1 cellular context compared by ENCODE assay signal in the genomic region with DNA sequence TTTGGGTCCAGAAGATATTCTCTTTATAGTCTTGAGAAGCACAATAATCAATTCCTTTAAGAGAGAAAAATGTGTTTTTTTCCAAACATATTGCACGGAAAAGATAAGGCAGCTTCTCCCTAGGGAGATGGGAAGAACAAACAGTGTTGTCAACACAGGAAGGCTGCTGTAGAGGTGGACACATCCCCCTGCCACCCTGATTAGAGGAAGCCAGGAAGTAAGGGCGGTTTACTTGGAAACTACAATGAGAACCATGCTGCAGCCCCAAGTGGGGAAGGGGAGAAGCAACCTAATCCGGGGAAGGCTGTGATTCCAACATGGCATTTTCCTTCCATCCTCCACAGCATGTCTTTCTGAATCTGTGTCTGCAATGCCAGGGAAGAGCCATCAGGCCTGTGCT.
TF ChIP-seq lines count a peak whose summit lies in the region.

No MANE protein-coding gene starts in this region.

TF ChIP-seq in HepG2, 621 proteins besides CTCF, POLR2A, EP300 and RAD21 (continued from another document and continues in another):
- peak; percentile 39; the same call in 1 of the 2 replicates for TF ChIP-seq AHDC1 (CRISPR knock-in tag; IDR thresholded peaks at IDR 0.05; ENCODE audit: borderline replicate concordance)
- TF ChIP-seq ZBTB7B (CRISPR knock-in tag; IDR thresholded peaks at IDR 0.05), result 0 out of 2 replicates have a peak, but pooled peaks have one; percentile 38
- 0 out of 2 replicates have a peak, but pooled peaks have one; percentile 15 for TF ChIP-seq BCL6 (CRISPR knock-in tag; IDR thresholded peaks at IDR 0.05)
- TF ChIP-seq ARID5B (CRISPR knock-in tag; IDR thresholded peaks at IDR 0.05), result peak; percentile 66
- no peak for TF ChIP-seq ZMAT5 (CRISPR knock-in tag; IDR thresholded peaks at IDR 0.05; ENCODE audit: borderline replicate concordance, low read depth)
- TF ChIP-seq REXO4 (CRISPR knock-in tag; IDR thresholded peaks at IDR 0.05; ENCODE audit: borderline replicate concordance), result no peak
- TF ChIP-seq ZNF766 (CRISPR knock-in tag; IDR thresholded peaks at IDR 0.05; ENCODE audit: borderline replicate concordance), result no peak
- no peak for TF ChIP-seq ZBTB34 (CRISPR knock-in tag; IDR thresholded peaks at IDR 0.05)
- TF ChIP-seq, protein P1, sequence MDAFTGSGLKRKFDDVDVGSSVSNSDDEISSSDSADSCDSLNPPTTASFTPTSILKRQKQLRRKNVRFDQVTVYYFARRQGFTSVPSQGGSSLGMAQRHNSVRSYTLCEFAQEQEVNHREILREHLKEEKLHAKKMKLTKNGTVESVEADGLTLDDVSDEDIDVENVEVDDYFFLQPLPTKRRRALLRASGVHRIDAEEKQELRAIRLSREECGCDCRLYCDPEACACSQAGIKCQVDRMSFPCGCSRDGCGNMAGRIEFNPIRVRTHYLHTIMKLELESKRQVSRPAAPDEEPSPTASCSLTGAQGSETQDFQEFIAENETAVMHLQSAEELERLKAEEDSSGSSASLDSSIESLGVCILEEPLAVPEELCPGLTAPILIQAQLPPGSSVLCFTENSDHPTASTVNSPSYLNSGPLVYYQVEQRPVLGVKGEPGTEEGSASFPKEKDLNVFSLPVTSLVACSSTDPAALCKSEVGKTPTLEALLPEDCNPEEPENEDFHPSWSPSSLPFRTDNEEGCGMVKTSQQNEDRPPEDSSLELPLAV (CRISPR knock-in tag; conservative IDR thresholded peaks at IDR 0.05; ENCODE audit: low read depth), result no peak
- no peak for TF ChIP-seq ZFP36 (IDR thresholded peaks at IDR 0.05; ENCODE audit: borderline replicate concordance, low read depth, low read length, partially characterized antibody)
- TF ChIP-seq SAFB2 (CRISPR knock-in tag; IDR thresholded peaks at IDR 0.05; ENCODE audit: borderline replicate concordance, low read depth), result no peak
- no peak for TF ChIP-seq BHLHE40 (IDR thresholded peaks at IDR 0.05; ENCODE audit: low read length)
- no peak for TF ChIP-seq JUND (CRISPR knock-in tag; IDR thresholded peaks at IDR 0.05)
- TF ChIP-seq MLLT10 (CRISPR knock-in tag; IDR thresholded peaks at IDR 0.05), result no peak
- TF ChIP-seq ZNF124 (CRISPR knock-in tag; IDR thresholded peaks at IDR 0.05), result no peak
- no peak for TF ChIP-seq HOXA5 (CRISPR knock-in tag; IDR thresholded peaks at IDR 0.05)
- TF ChIP-seq GABPA (IDR thresholded peaks at IDR 0.05; ENCODE audit: low read depth, low read length), result no peak
- TF ChIP-seq GABPA (CRISPR knock-in tag; IDR thresholded peaks at IDR 0.05; ENCODE audit: low read depth), result peak; percentile 41; the same call in 1 of the 2 replicates
- TF ChIP-seq, protein P2, sequence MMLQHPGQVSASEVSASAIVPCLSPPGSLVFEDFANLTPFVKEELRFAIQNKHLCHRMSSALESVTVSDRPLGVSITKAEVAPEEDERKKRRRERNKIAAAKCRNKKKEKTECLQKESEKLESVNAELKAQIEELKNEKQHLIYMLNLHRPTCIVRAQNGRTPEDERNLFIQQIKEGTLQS (CRISPR knock-in tag; IDR thresholded peaks at IDR 0.05), result no peak
- TF ChIP-seq NKX3-1 (CRISPR knock-in tag; IDR thresholded peaks at IDR 0.05), result no peak
- no peak for TF ChIP-seq IRX3 (CRISPR knock-in tag; IDR thresholded peaks at IDR 0.05; ENCODE audit: borderline replicate concordance, low read depth)
- TF ChIP-seq, protein P3, sequence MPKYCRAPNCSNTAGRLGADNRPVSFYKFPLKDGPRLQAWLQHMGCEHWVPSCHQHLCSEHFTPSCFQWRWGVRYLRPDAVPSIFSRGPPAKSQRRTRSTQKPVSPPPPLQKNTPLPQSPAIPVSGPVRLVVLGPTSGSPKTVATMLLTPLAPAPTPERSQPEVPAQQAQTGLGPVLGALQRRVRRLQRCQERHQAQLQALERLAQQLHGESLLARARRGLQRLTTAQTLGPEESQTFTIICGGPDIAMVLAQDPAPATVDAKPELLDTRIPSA (CRISPR knock-in tag; IDR thresholded peaks at IDR 0.05; ENCODE audit: borderline replicate concordance), result no peak
- TF ChIP-seq PPARG (CRISPR knock-in tag; conservative IDR thresholded peaks at IDR 0.05), result peak; percentile 59
- peak; percentile 59; the same call in 1 of the 2 replicates for TF ChIP-seq PRDM10 (CRISPR knock-in tag; IDR thresholded peaks at IDR 0.05; ENCODE audit: low read depth)
- no peak for TF ChIP-seq ZNF724P (CRISPR knock-in tag; IDR thresholded peaks at IDR 0.05; ENCODE audit: borderline replicate concordance)
- TF ChIP-seq ZNF24 (IDR thresholded peaks at IDR 0.05), result no peak
- peak; percentile 76; the same call in 1 of the 2 replicates for TF ChIP-seq HDAC2 (CRISPR knock-in tag; IDR thresholded peaks at IDR 0.05)
- no peak for TF ChIP-seq NFYB (CRISPR knock-in tag; IDR thresholded peaks at IDR 0.05)
- no peak for TF ChIP-seq RCOR2 (CRISPR knock-in tag; IDR thresholded peaks at IDR 0.05)
- TF ChIP-seq, protein P4, sequence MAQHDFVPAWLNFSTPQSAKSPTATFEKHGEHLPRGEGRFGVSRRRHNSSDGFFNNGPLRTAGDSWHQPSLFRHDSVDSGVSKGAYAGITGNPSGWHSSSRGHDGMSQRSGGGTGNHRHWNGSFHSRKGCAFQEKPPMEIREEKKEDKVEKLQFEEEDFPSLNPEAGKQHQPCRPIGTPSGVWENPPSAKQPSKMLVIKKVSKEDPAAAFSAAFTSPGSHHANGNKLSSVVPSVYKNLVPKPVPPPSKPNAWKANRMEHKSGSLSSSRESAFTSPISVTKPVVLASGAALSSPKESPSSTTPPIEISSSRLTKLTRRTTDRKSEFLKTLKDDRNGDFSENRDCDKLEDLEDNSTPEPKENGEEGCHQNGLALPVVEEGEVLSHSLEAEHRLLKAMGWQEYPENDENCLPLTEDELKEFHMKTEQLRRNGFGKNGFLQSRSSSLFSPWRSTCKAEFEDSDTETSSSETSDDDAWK (CRISPR knock-in tag; IDR thresholded peaks at IDR 0.05), result no peak
